13 cellular contexts compared by ENCODE assay signal in genomic region chr15:70541511-70541910, GRCh38.
DNase-seq lines count a peak whose midpoint lies in the region; FAIRE-seq and TF ChIP-seq lines count a peak whose summit lies in the region.
"Had no signal": no experiment of that assay in that cellular context is flagged by ENCODE, and none has a peak within 500 bp of the region (broad histone marks: within the 10 kb centered on the region; RNA-seq: fewer than 3 reads in every experiment).

No MANE protein-coding gene starts in this region.

- H3K14ac ChIP-seq in H1 (ENCODE audit: insufficient read length) = no peak overlapping the region
- H3K14ac ChIP-seq in H9 (ENCODE audit: insufficient read depth, low read length) = no peak overlapping the region

- TF ChIP-seq EP300 in H1 (IDR thresholded peaks at IDR 0.05; ENCODE audit: borderline replicate concordance in 1 of 2, low read depth in 2 of 2, low read length in 2 of 2) (no peak), sigmoid colon (IDR thresholded peaks at IDR 0.05) (no peak)

- no peaks in the 10 kb centered on the region for H3K9me3 ChIP-seq in H1 (ENCODE audit: insufficient read depth in 2 of 2, low read depth in 1 of 2, low read length in 1 of 2)
- no peaks in the 10 kb centered on the region for H3K9me3 ChIP-seq in sigmoid colon
- no peaks in the 10 kb centered on the region for H3K9me3 ChIP-seq in H9 (ENCODE audit: control insufficient read depth, low read depth, low read length)
- H3K9me3 ChIP-seq: A549 had no signal

- H4K5ac ChIP-seq in H1 (ENCODE audit: insufficient read length, low read depth, low read length) = no peak overlapping the region
- no peak overlapping the region for H4K5ac ChIP-seq in H9 (ENCODE audit: insufficient read length, low read depth, low read length)

- H3K23ac ChIP-seq in H1 (ENCODE audit: insufficient read length) = no peak overlapping the region
- no peak overlapping the region for H3K23ac ChIP-seq in H9 (ENCODE audit: insufficient read length, low read depth, low read length)

- H3K27ac Mint-ChIP-seq in H9 = no peak overlapping the region; a peak in 2 of 7 replicates
- H3K27ac Mint-ChIP-seq: CD14-positive monocyte; CD8-positive, alpha-beta T cell had no signal

- 64% methylated on average over 1 of the region's 1 CpG; no CpG with 5 or more reads in 1 of the 2 experiments for WGBS in H1 (ENCODE audit: extremely low coverage in 1 of 2, insufficient coverage in 1 of 2, insufficient read length in 1 of 2, insufficient replicate concordance in 2 of 2, low coverage in 1 of 2, low lambda C conversion rate in 2 of 2, missing lambda C conversion rate in 1 of 2), 2 experiments
- 89 to 94% methylated on average over 1 of the region's 1 CpG for WGBS in sigmoid colon, 2 donors
- no CpG with 5 or more reads among the region's 1 CpG for WGBS in H9 (ENCODE audit: extremely low coverage, insufficient read length, low lambda C conversion rate)

- TF ChIP-seq POLR2A in H1 (IDR thresholded peaks at IDR 0.05; ENCODE audit: control extremely low read depth in 1 of 2, low read depth in 2 of 2, low read length in 2 of 2) (no peak), sigmoid colon (IDR thresholded peaks at IDR 0.05) (no peak)

- no peaks in the 10 kb centered on the region for H3K36me3 Mint-ChIP-seq in H9 (ENCODE audit: insufficient read depth in 1 of 3, low read depth in 3 of 3)
- H3K36me3 Mint-ChIP-seq: CD14-positive monocyte had no signal

- H2BK5ac ChIP-seq in H1 (ENCODE audit: low read depth, low read length) (no peak overlapping the region), H9 (ENCODE audit: insufficient read length, low read length) (no peak overlapping the region)

- H3K4me3 ChIP-seq in H1 (ENCODE audit: extremely low read depth in 1 of 4, insufficient read depth in 2 of 4, low read depth in 3 of 4, low read length in 4 of 4) (no peak overlapping the region), sigmoid colon (no peak overlapping the region)
- H3K4me3 ChIP-seq: A549 had no signal

- peaks cover 0 to 3% (median 0%) of the 10 kb centered on the region in 4 experiments; a peak in 1 of 7 replicates for H3K4me1 ChIP-seq in H1 (replicated peaks in 1 of 4; ENCODE audit: control insufficient read depth in 3 of 4, insufficient read depth in 4 of 4, low read length in 3 of 4)
- no peaks in the 10 kb centered on the region for H3K4me1 ChIP-seq in sigmoid colon
- H3K4me1 ChIP-seq in H9 (ENCODE audit: insufficient read depth, low read length) = no peaks in the 10 kb centered on the region; the same call in 1 of the 2 replicates

- H3K27ac ChIP-seq in H1 (ENCODE audit: low read depth, low read length) = no peak overlapping the region
- no peak overlapping the region for H3K27ac ChIP-seq in sigmoid colon
- no peak overlapping the region for H3K27ac ChIP-seq in H9 (ENCODE audit: insufficient read length, low read depth, low read length)
- H3K27ac ChIP-seq: A549 had no signal

- no peak overlapping the region for H2BK120ac ChIP-seq in H1 (replicated peaks; ENCODE audit: low read depth, low read length)
- no peak overlapping the region for H2BK120ac ChIP-seq in H9 (ENCODE audit: low read depth, low read length, poor library complexity, severe bottlenecking)

- H3K4me1 Mint-ChIP-seq in H9 = peaks cover 7 to 18% of the 10 kb centered on the region in 2 experiments
- H3K4me1 Mint-ChIP-seq: CD14-positive monocyte had no signal

- no peak overlapping the region for H3K4me3 Mint-ChIP-seq in H9
- H3K4me3 Mint-ChIP-seq: CD14-positive monocyte; CD8-positive, alpha-beta T cell had no signal

- no peak overlapping the region for H3K9ac ChIP-seq in H1 (replicated peaks in 1 of 4; ENCODE audit: extremely low read depth in 1 of 4, low read depth in 3 of 4, low read length in 3 of 4)
- H3K9ac ChIP-seq in H9 (ENCODE audit: extremely low read depth, insufficient read length, low read length) = no peak overlapping the region

- H3T11ph ChIP-seq in H9 (ENCODE audit: low read length) = no peak overlapping the region

- H3K4ac ChIP-seq in H1 (replicated peaks; ENCODE audit: insufficient read length, low read depth, low read length) (no peak overlapping the region), H9 (ENCODE audit: low read depth, low read length) (no peak overlapping the region)

- H4K8ac ChIP-seq in H1 (ENCODE audit: extremely low read depth, insufficient read depth, low read length) (no peak overlapping the region), H9 (replicated peaks; ENCODE audit: insufficient read length, low read depth, low read length) (no peak overlapping the region)

- H3K27me3 ChIP-seq in H1 (replicated peaks in 1 of 4; ENCODE audit: control insufficient read depth in 3 of 4, extremely low read depth in 1 of 4, insufficient read depth in 3 of 4, low read length in 3 of 4) = no peaks in the 10 kb centered on the region
- no peaks in the 10 kb centered on the region for H3K27me3 ChIP-seq in sigmoid colon
- no peaks in the 10 kb centered on the region for H3K27me3 ChIP-seq in H9 (ENCODE audit: insufficient read depth, low read length)

- TF ChIP-seq RAD21 in H1 (IDR thresholded peaks at IDR 0.05 in 1 of 2, conservative IDR thresholded peaks at IDR 0.05 in 1 of 2; ENCODE audit: low read depth in 2 of 2, low read length in 2 of 2) = no peak

- H4K20me1 ChIP-seq in H1 (replicated peaks in 1 of 2; ENCODE audit: control insufficient read depth in 1 of 2, insufficient read depth in 2 of 2, low read length in 2 of 2) (no peaks in the 10 kb centered on the region), H9 (ENCODE audit: control insufficient read depth, insufficient read depth, insufficient read length) (no peaks in the 10 kb centered on the region)

- no peak overlapping the region for H4K91ac ChIP-seq in H1 (replicated peaks; ENCODE audit: insufficient read length, low read length)
- H4K91ac ChIP-seq in H9 (ENCODE audit: insufficient read length, low read depth, low read length) = no peak overlapping the region

- no peak overlapping the region for H2BK12ac ChIP-seq in H1 (ENCODE audit: low read depth, low read length)
- no peak overlapping the region for H2BK12ac ChIP-seq in H9 (ENCODE audit: insufficient read length, low read depth, low read length)

- H3K79me2 ChIP-seq in H1 (ENCODE audit: control insufficient read depth in 1 of 2, insufficient read depth in 2 of 2, low read length in 2 of 2) (no peaks in the 10 kb centered on the region), H9 (ENCODE audit: insufficient read depth, low read length) (no peaks in the 10 kb centered on the region)

- intact Hi-C loops in sigmoid colon (cut with DNase I) (no loop called here), cardiac septum (cut with DNase I) (no loop called here)

- H2AK5ac ChIP-seq in H1 (ENCODE audit: low read depth, low read length) = no peak overlapping the region
- H2AK5ac ChIP-seq in H9 (ENCODE audit: insufficient read length, low read length) = no peak overlapping the region

- DNase-seq in ELF-1 (ENCODE audit: low read depth, low spot score) (peak; percentile 31), HTR-8/SVneo (ENCODE audit: insufficient read length, low spot score) (no peak), H1 (ENCODE audit: low read depth in 1 of 2, low spot score in 2 of 2) (no peak), sigmoid colon (peak; percentile 24), H9 (no peak), DMS53 (lab: John Stamatoyannopoulos, UW) (no peak), cardiac septum (ENCODE audit: low spot score) (no peak)
- DNase-seq: COR-L47 had no signal

- H3K23me2 ChIP-seq in H1 (ENCODE audit: low read depth, low read length) (no peaks in the 10 kb centered on the region; the same call in 1 of the 2 replicates), H9 (ENCODE audit: insufficient read length, low read depth, low read length, poor library complexity, severe bottlenecking) (no peaks in the 10 kb centered on the region)

- H2AFZ ChIP-seq in H1 (ENCODE audit: low read length) = no peak overlapping the region
- no peak overlapping the region for H2AFZ ChIP-seq in H9 (ENCODE audit: low read length)

- POLR2A ChIA-PET in H1 (lab: Charles Lee; ENCODE audit: partially characterized antibody) = no interaction called here

- FAIRE-seq in HTR-8/SVneo (lab: Jason Lieb, UNC) (peak; percentile 4), H1 (lab: Jason Lieb, UNC) (no peak)
- FAIRE-seq: A549, H54, HepG2 had no signal

- H3K56ac ChIP-seq in H1 (replicated peaks; ENCODE audit: insufficient read length, low read depth, low read length) (no peak overlapping the region), H9 (ENCODE audit: insufficient read length, low read depth, low read length) (no peak overlapping the region)

- no peak overlapping the region for H3K4me2 ChIP-seq in H1 (ENCODE audit: insufficient read depth in 1 of 2, low read depth in 2 of 2, low read length in 2 of 2)
- H3K4me2 ChIP-seq in H9 (ENCODE audit: insufficient read depth, insufficient read length, low read length) = no peak overlapping the region
- H3K4me2 ChIP-seq: A549 had no signal

- no peak for TF ChIP-seq CTCF in H1 (IDR thresholded peaks at IDR 0.05; ENCODE audit: control extremely low read depth in 1 of 3, insufficient read depth in 1 of 3, low read depth in 1 of 3, low read length in 3 of 3)
- no peak for TF ChIP-seq CTCF in sigmoid colon (IDR thresholded peaks at IDR 0.05)
- no peak for TF ChIP-seq CTCF in H9 (conservative IDR thresholded peaks at IDR 0.05)

- no peaks in the 10 kb centered on the region for H3K79me1 ChIP-seq in H1 (ENCODE audit: low read depth, low read length)
- no peaks in the 10 kb centered on the region for H3K79me1 ChIP-seq in H9 (ENCODE audit: insufficient read depth, low read depth, low read length, poor library complexity, severe bottlenecking)

- peaks cover 1% of the 10 kb centered on the region for H3K27me3 Mint-ChIP-seq in H9 (ENCODE audit: low read depth)

- no peaks in the 10 kb centered on the region for H3K9me3 Mint-ChIP-seq in H9
- H3K9me3 Mint-ChIP-seq: CD8-positive, alpha-beta T cell had no signal

- CTCF ChIA-PET in H1 (lab: Charles Lee; ENCODE audit: partially characterized antibody) = interaction anchor here (0.6 kb wide), 1 partner anchor 956 kb away, joined by 3 read pairs; no protein-coding TSS in a partner anchor

- H3K36me3 ChIP-seq in H1 (ENCODE audit: control insufficient read depth in 2 of 4, insufficient read depth in 4 of 4, low read length in 3 of 4) = no peaks in the 10 kb centered on the region
- H3K36me3 ChIP-seq in sigmoid colon = no peaks in the 10 kb centered on the region

- H2BK20ac ChIP-seq in H1 (ENCODE audit: low read length) (no peak overlapping the region), H9 (ENCODE audit: low read depth, low read length, poor library complexity, severe bottlenecking) (no peak overlapping the region)

- H3K18ac ChIP-seq in H1 (ENCODE audit: extremely low read depth, low read length) (no peak overlapping the region), H9 (ENCODE audit: insufficient read length, low read depth, low read length) (no peak overlapping the region)

- H2BK15ac ChIP-seq in H1 (ENCODE audit: low read length) (no peak overlapping the region), H9 (ENCODE audit: low read depth, low read length) (no peak overlapping the region)

TF ChIP-seq in H1, 55 proteins besides CTCF, POLR2A, EP300 and RAD21:
- TF ChIP-seq TEAD4 (IDR thresholded peaks at IDR 0.05; ENCODE audit: low read depth, low read length) = 0 out of 2 replicates have a peak, but pooled peaks have one; percentile 15
- TF ChIP-seq EGR1 (IDR thresholded peaks at IDR 0.05; ENCODE audit: borderline replicate concordance, low read depth, low read length) = no peak
TF ChIP-seq in H1: peak in this region for 1.

Comparison
In these comparisons a context has a peak if more than half of its experiments do, and no peak if none do; other contexts are left out.
1. DNase-seq: peak in ELF-1 (single experiment) and sigmoid colon (single experiment); none in HTR-8/SVneo (single experiment), H1 (0 of 2), H9 (single experiment), DMS53 (single experiment) and cardiac septum (single experiment).